21 cellular contexts compared by ENCODE assay signal in the genomic region with DNA sequence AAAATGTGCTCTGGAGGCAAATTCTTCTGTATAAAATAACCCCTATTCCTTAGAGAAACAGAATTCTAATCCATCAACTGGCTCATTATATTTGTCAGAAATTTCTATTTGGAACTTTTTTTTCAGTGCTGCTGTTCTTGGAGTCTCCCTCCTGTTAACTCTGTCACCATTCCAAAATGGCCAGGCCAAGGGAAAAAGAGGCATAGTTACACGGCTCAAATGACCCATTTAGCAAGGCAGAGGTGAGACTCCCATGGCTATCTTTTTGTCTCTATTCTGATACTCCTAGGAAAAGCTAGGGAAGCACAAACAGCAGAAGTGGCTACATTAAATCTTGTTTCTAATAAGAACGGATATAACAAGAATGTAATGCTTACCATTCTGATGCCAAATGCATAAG.
DNase-seq lines count a peak whose midpoint lies in the region; ATAC-seq and TF ChIP-seq lines count a peak whose summit lies in the region.
"Had no signal": no experiment of that assay in that cellular context is flagged by ENCODE, and none has a peak within 500 bp of the region (broad histone marks: within the 10 kb centered on the region; RNA-seq: fewer than 3 reads in every experiment).

No MANE protein-coding gene starts in this region.

- no peak overlapping the region for H3K4me3 ChIP-seq in Peyer's patch
- H3K4me3 ChIP-seq: spleen, thyroid gland had no signal

- DNase-seq in Right ventricle myocardium inferior (ENCODE audit: missing footprints), result no peak
- no peak for DNase-seq in cardiac septum (ENCODE audit: low spot score)
- DNase-seq in left cardiac atrium, result no peak
- DNase-seq in sciatic nerve (ENCODE audit: low spot score), result no peak
- no peak for DNase-seq in stimulated activated CD8-positive, alpha-beta memory T cell treated with anti-CD3 and anti-CD28 coated beads, Interleukin-4, amount 100 ng/mL, for 48 hours
- DNase-seq in mesenteric fat pad (ENCODE audit: low spot score), result no peak
- DNase-seq in Peyer's patch, result no peak
- DNase-seq in amniotic stem cell (lab: John Stamatoyannopoulos, UW), result no peak
- DNase-seq: activated CD4-positive, alpha-beta T cell treated with anti-CD3 and anti-CD28 coated beads, Interleukin-2, amount 50 U/mL, for 48 hours; activated naive CD4-positive, alpha-beta T cell treated with Interleukin-2 at 50 U/mL for 16 hours; DMS153; GF-D8; Kasumi-1; mesendoderm; NCI-H1105; NCI-H526 treated with DMSO at 0.1 percent for 48 hours; spleen; stimulated activated CD4-positive, alpha-beta T cell treated with anti-CD3 and anti-CD28 coated beads, Interleukin-4, amount 100 ng/mL, for 4 hours; T-helper 2 cell; thyroid gland had no signal

- intact Hi-C loops in Right ventricle myocardium inferior (cut with DNase I) (no loop called here), cardiac septum (cut with DNase I) (no loop called here), left cardiac atrium (cut with DNase I) (loop anchor here in 1 of 2 donors (10.0 kb wide), 1 partner anchor 68 kb away; no protein-coding TSS in a partner anchor), sciatic nerve (cut with DNase I) (no loop called here)

- TF ChIP-seq POLR2A in Peyer's patch (IDR thresholded peaks at IDR 0.05), result no peak

- H3K9me3 ChIP-seq in Peyer's patch, result no peaks in the 10 kb centered on the region
- H3K9me3 ChIP-seq: spleen, thyroid gland had no signal

- ATAC-seq in Right ventricle myocardium inferior (peak; percentile 75), left cardiac atrium (peak; percentile 64 to 69), sciatic nerve (peak; percentile 81)

- H3K27me3 ChIP-seq in Peyer's patch, result no peaks in the 10 kb centered on the region
- H3K27me3 ChIP-seq: spleen, thyroid gland had no signal

- H3K4me1 ChIP-seq in Peyer's patch, result peaks cover 0 to 8% (median 2%) of the 10 kb centered on the region in 4 donors

- no peak for TF ChIP-seq CTCF in Peyer's patch (IDR thresholded peaks at IDR 0.05)

- no peak overlapping the region for H3K27ac ChIP-seq in Peyer's patch
- H3K27ac ChIP-seq: VCaP had no signal

- peaks cover 0 to 6% (median 0%) of the 10 kb centered on the region in 3 donors for H3K36me3 ChIP-seq in Peyer's patch
- H3K36me3 ChIP-seq: thyroid gland had no signal
